In genomic region chr16:27314161-27314723, GRCh38 we compare ENCODE assay signal across 8 cellular contexts. TPM values are rescaled to one million over a fixed set of nuclear protein-coding genes. Genes with fewer than 3 reads are reported as not detected.
DNase-seq lines count a peak whose midpoint lies in the region; ATAC-seq, FAIRE-seq and TF ChIP-seq lines count a peak whose summit lies in the region.

No MANE protein-coding gene starts in this region.

- TF ChIP-seq CTCF in foreskin keratinocyte (conservative IDR thresholded peaks at IDR 0.05): no peak

- intact Hi-C loops in activated T-helper 2 cell treated with anti-CD3 and anti-CD28 coated beads, Interferon-gamma antibody, Interleukin-2, Interleukin-4, amounts not matched to agents 10 μg/mL and 5 μg/mL and 100 μg/mL, durations not matched to agents 14 hours and 24 hours and 36 hours (cut with micrococcal nuclease): loop anchor here (1.0 to 2.0 kb wide), 3 partner anchors 40 to 77 kb away; no protein-coding TSS in a partner anchor

- peaks cover 21% of the 10 kb centered on the region for H3K4me1 ChIP-seq in foreskin keratinocyte

- peak overlapping the region; percentile 98 for H3K27ac Mint-ChIP-seq in activated T-helper 2 cell treated with anti-CD3 and anti-CD28 coated beads, Interferon-gamma antibody, Interleukin-2, Interleukin-4, amounts not matched to agents 10 μg/mL and 5 μg/mL and 100 μg/mL, durations not matched to agents 14 hours and 24 hours and 36 hours

- peaks cover 49% of the 10 kb centered on the region for H3K4me1 Mint-ChIP-seq in activated T-helper 2 cell treated with anti-CD3 and anti-CD28 coated beads, Interferon-gamma antibody, Interleukin-2, Interleukin-4, amounts not matched to agents 10 μg/mL and 5 μg/mL and 100 μg/mL, durations not matched to agents 14 hours and 24 hours and 36 hours (ENCODE audit: low read depth)

- ATAC-seq in GM21528 (IDR thresholded peaks at IDR 0.05; ENCODE audit: low FRiP score, unreplicated experiment) (peak; percentile 34), foreskin keratinocyte (peak; percentile 20)

- peak overlapping the region; percentile 100 for H3K4me3 Mint-ChIP-seq in activated T-helper 2 cell treated with anti-CD3 and anti-CD28 coated beads, Interferon-gamma antibody, Interleukin-2, Interleukin-4, amounts not matched to agents 10 μg/mL and 5 μg/mL and 100 μg/mL, durations not matched to agents 14 hours and 24 hours and 36 hours (ENCODE audit: low read depth)

- no peaks in the 10 kb centered on the region for H3K9me3 Mint-ChIP-seq in activated T-helper 2 cell treated with anti-CD3 and anti-CD28 coated beads, Interferon-gamma antibody, Interleukin-2, Interleukin-4, amounts not matched to agents 10 μg/mL and 5 μg/mL and 100 μg/mL, durations not matched to agents 14 hours and 24 hours and 36 hours

- no peaks in the 10 kb centered on the region for H3K27me3 ChIP-seq in foreskin keratinocyte

- DNase-seq in AG08396 (ENCODE audit: low spot score): peak; percentile 87
- peak; percentile 51 for DNase-seq in NCI-H226
- DNase-seq in activated T-helper 2 cell treated with anti-CD3 and anti-CD28 coated beads, Interferon-gamma antibody, Interleukin-2, Interleukin-4, amounts not matched to agents 10 μg/mL and 5 μg/mL and 100 μg/mL, durations not matched to agents 14 hours and 24 hours and 36 hours (ENCODE audit: low spot score): peak; percentile 61
- DNase-seq in foreskin keratinocyte: peak; percentile 57 to 82
- peak; percentile 93 for DNase-seq in non-pigmented ciliary epithelial cell (ENCODE audit: low read depth)
- peak; percentile 39 for DNase-seq in urothelium cell line (ENCODE audit: low spot score)
- DNase-seq in DMS79 treated with DMSO at 0.1 percent for 48 hours (lab: John Stamatoyannopoulos, UW): no peak

- peaks cover 55% of the 10 kb centered on the region for H3K36me3 Mint-ChIP-seq in activated T-helper 2 cell treated with anti-CD3 and anti-CD28 coated beads, Interferon-gamma antibody, Interleukin-2, Interleukin-4, amounts not matched to agents 10 μg/mL and 5 μg/mL and 100 μg/mL, durations not matched to agents 14 hours and 24 hours and 36 hours (ENCODE audit: low read depth)

- no peaks in the 10 kb centered on the region for H3K27me3 Mint-ChIP-seq in activated T-helper 2 cell treated with anti-CD3 and anti-CD28 coated beads, Interferon-gamma antibody, Interleukin-2, Interleukin-4, amounts not matched to agents 10 μg/mL and 5 μg/mL and 100 μg/mL, durations not matched to agents 14 hours and 24 hours and 36 hours (ENCODE audit: low read depth)

- peak overlapping the region; percentile 85 for H3K27ac ChIP-seq in foreskin keratinocyte

- no peak for FAIRE-seq in urothelium cell line (lab: Jason Lieb, UNC)

RNA-seq across cellular contexts. Expression of gene IL4R, which starts 0.5 kb away (rescaled TPM):
- 434 and 437 TPM in 2 replicates for total RNA-seq in activated T-helper 2 cell treated with anti-CD3 and anti-CD28 coated beads, Interferon-gamma antibody, Interleukin-2, Interleukin-4, amounts not matched to agents 10 μg/mL and 5 μg/mL and 100 μg/mL, durations not matched to agents 14 hours and 24 hours and 36 hours
- total RNA-seq in foreskin keratinocyte: 78.4 and 83.6 TPM in 2 replicates
- 50.4 and 57.1 TPM in 2 replicates for polyA plus RNA-seq in foreskin keratinocyte

RNA-seq across cellular contexts. Expression of gene NSMCE1, which starts 45.7 kb away (rescaled TPM):
- total RNA-seq in activated T-helper 2 cell treated with anti-CD3 and anti-CD28 coated beads, Interferon-gamma antibody, Interleukin-2, Interleukin-4, amounts not matched to agents 10 μg/mL and 5 μg/mL and 100 μg/mL, durations not matched to agents 14 hours and 24 hours and 36 hours: 186 and 189 TPM in 2 replicates
- total RNA-seq in foreskin keratinocyte: 65.4 and 68.7 TPM in 2 replicates
- polyA plus RNA-seq in foreskin keratinocyte: 88.8 and 91.5 TPM in 2 replicates
